ENCODE assay signal across 9 cellular contexts in the genomic region with DNA sequence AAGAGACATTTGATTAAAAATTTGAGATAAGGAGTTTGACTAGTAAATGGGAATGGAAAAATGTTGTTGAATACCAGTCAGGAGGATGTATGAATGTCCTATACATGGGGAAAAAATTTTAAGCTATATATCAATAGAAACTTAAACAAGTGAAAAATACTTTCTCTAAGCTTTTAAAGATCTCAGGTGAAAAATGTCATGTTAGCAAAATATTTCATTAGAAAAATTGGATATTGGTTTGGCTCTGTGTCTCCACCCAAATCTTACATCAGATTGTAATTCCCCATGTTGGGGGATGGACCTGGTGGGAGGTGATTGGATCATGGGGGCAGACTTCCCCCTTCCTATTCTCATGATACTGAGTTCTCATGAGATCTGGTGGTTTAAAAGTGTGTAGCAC.
"Had no signal": no experiment of that assay in that cellular context is flagged by ENCODE, and none has a peak within 500 bp of the region (broad histone marks: within the 10 kb centered on the region; RNA-seq: fewer than 3 reads in every experiment).

No MANE protein-coding gene starts in this region.

- H3K4me2 ChIP-seq: GM23338 had no signal

- H3K27me3 Mint-ChIP-seq: IgD-negative memory B cell had no signal

- H3K36me3 Mint-ChIP-seq: IgD-negative memory B cell had no signal

- FAIRE-seq: H1, H54 had no signal

- H3K27ac Mint-ChIP-seq: GM23338, IgD-negative memory B cell had no signal

- H3K4me3 Mint-ChIP-seq: GM23338, H9, IgD-negative memory B cell had no signal

- DNase-seq: H9, HCEC 1CT, Kasumi-1, KG1 had no signal

- ATAC-seq: GM23338 had no signal

- H3K9me3 Mint-ChIP-seq: GM23338, H9, IgD-negative memory B cell had no signal

- H3K4me1 Mint-ChIP-seq: GM23338, H9 had no signal

- H2AFZ ChIP-seq: GM23338 had no signal

- H3K27ac ChIP-seq: HL-60 had no signal

- H3K4me3 ChIP-seq: GM23338 had no signal
